Comparison of ENCODE assay signal across 8 cellular contexts in genomic region chr4:46329118-46329976, GRCh38.
DNase-seq lines count a peak whose midpoint lies in the region; ATAC-seq, FAIRE-seq and TF ChIP-seq lines count a peak whose summit lies in the region.

No MANE protein-coding gene starts in this region.

- intact Hi-C loops in pancreas (cut with DNase I), result no loop called here

- no peak overlapping the region for H3K27ac Mint-ChIP-seq in T-helper 17 cell

- H3K9me3 ChIP-seq in HEK293 (ENCODE audit: control insufficient read depth, insufficient read depth, low read depth, low read length), result no peaks in the 10 kb centered on the region
- H3K9me3 ChIP-seq in pancreas, result no peaks in the 10 kb centered on the region
- H3K9me3 ChIP-seq in T-helper 17 cell (ENCODE audit: control insufficient read depth, low read length, poor library complexity, severe bottlenecking), result no peaks in the 10 kb centered on the region

- H3K36me3 Mint-ChIP-seq in T-helper 17 cell (ENCODE audit: low read depth), result no peaks in the 10 kb centered on the region

- no peak overlapping the region for H3K4me3 Mint-ChIP-seq in T-helper 17 cell

- POLR2A ChIA-PET in HEK293 (lab: Yijun Ruan, JAX), result no interaction called here

- CTCF ChIA-PET in HEK293 (lab: Yijun Ruan, JAX), result interaction anchor here (0.6 to 3.2 kb wide), 7 partner anchors 58 to 1051 kb away, joined by 3 to 24 read pairs (median 3); no protein-coding TSS in a partner anchor

- no peaks in the 10 kb centered on the region for H3K4me1 Mint-ChIP-seq in T-helper 17 cell

- TF ChIP-seq CTCF in HEK293 (tag by site-specific recombination; IDR thresholded peaks at IDR 0.05) (no peak), choroid plexus epithelial cell (conservative IDR thresholded peaks at IDR 0.05; ENCODE audit: low read depth, low read length) (peak; percentile 71), pancreas (IDR thresholded peaks at IDR 0.05) (peak in 2 of 4 donors; percentile 19 to 28), coronary artery (IDR thresholded peaks at IDR 0.05) (no peak)

- 2% methylated on average over 2 of the region's 2 CpGs for WGBS in pancreas, 2 donors

- H3K36me3 ChIP-seq in HEK293 (ENCODE audit: control insufficient read depth in 2 of 2, insufficient read depth in 1 of 2, low read length in 2 of 2), result no peaks in the 10 kb centered on the region
- H3K36me3 ChIP-seq in pancreas, result no peaks in the 10 kb centered on the region

- H3K27ac ChIP-seq in HEK293 (ENCODE audit: extremely low read depth, low read depth, low read length) (no peak overlapping the region), pancreas (no peak overlapping the region), coronary artery (no peak overlapping the region)

- DNase-seq in D341Med (ENCODE audit: low spot score) (peak; percentile 66), NCI-H526 (lab: John Stamatoyannopoulos, UW) (peak; percentile 25 to 61), choroid plexus epithelial cell (ENCODE audit: low read depth) (peak; percentile 79), pancreas (peak in 3 of 6 donors; percentile 14 to 35 (median 18)), NK-92 (lab: John Stamatoyannopoulos, UW; ENCODE audit: unreplicated experiment) (no peak), coronary artery (ENCODE audit: low spot score) (no peak), T-helper 17 cell (no peak)

- H3K27me3 Mint-ChIP-seq in T-helper 17 cell, result no peaks in the 10 kb centered on the region

- H3K4me1 ChIP-seq in HEK293 (ENCODE audit: control insufficient read depth, insufficient read depth, low read length) (no peaks in the 10 kb centered on the region), pancreas (peaks cover 0 to 3% (median 0%) of the 10 kb centered on the region in 3 donors)

- no peaks in the 10 kb centered on the region for H3K27me3 ChIP-seq in pancreas

- H3K4me3 ChIP-seq in HEK293 (ENCODE audit: low read depth, low read length) (no peak overlapping the region), choroid plexus epithelial cell (ENCODE audit: low read depth, low read length) (no peak overlapping the region), pancreas (no peak overlapping the region), coronary artery (no peak overlapping the region)

- no peak for FAIRE-seq in pancreas (lab: Jason Lieb, UNC)

- ATAC-seq in pancreas, result peak; percentile 72 to 94 (median 86)
- ATAC-seq in T-helper 17 cell, result no peak

TF ChIP-seq in HEK293, 187 proteins besides CTCF, POLR2A, EP300 and RAD21:
- peak; percentile 35; the same call in 1 of the 2 replicates for TF ChIP-seq ZNF654 (tag by site-specific recombination; IDR thresholded peaks at IDR 0.05; ENCODE audit: low read depth)
- no peak for TF ChIP-seq ZBTB49 (tag by site-specific recombination; IDR thresholded peaks at IDR 0.05; ENCODE audit: low read depth)

Comparison
In these comparisons a context has a peak if more than half of its experiments do, and no peak if none do; other contexts are left out.
1. DNase-seq: peak in D341Med (single experiment), NCI-H526 (2 of 2) and choroid plexus epithelial cell (single experiment); none in NK-92 (single experiment), coronary artery (single experiment) and T-helper 17 cell (0 of 3).